6 cellular contexts compared by ENCODE assay signal in the genomic region with DNA sequence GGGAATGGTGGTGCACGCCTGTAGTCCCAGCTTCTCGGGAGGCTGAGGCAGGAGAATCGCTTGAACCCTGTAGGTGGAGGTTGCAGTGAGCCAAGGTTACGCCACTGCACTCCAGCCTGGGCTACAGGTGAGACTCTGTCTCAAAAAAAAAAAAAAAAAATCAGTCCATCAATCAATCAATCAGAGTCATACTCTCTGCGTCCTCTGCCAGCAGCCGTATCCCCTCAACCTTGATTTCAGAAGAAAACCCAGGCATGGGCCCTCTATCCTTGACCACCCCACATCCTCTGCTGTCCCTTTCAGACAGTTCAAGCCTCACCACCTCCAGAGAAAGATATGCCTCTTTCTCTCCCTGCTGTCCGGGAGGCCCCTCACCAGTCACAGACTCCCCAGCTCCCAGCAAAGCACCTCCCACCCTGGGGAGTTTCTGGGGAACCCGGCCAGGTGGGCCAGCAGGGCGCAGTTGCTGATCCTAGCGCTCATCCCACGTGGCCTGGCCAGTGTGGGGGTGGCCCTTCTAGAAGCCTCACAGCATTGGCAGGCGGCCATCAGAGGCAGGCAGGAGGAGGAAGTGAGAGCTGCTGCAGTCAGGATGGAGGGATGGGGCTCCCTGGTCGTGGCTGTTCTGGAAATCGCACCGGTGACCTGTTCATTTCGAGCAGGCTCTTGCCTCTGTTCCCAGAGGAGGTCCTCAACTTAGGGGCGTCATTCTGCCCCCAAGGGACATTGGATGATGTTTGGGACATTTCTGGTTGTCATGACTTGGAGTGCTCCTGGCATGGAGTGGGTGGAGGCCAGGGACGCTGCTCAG. TPM values are rescaled to one million over a fixed set of nuclear protein-coding genes. Genes with fewer than 3 reads are reported as not detected.
DNase-seq lines count a peak whose midpoint lies in the region; FAIRE-seq lines count a peak whose summit lies in the region.

No MANE protein-coding gene starts in this region.

- peak overlapping the region; percentile 57 for H3K9ac ChIP-seq in mesenchymal stem cell (ENCODE audit: low read length)

- H3K27me3 ChIP-seq in mesenchymal stem cell (ENCODE audit: control insufficient read depth in 1 of 2, insufficient read depth in 1 of 2, low read length in 2 of 2): no peaks in the 10 kb centered on the region

- H3K4me3 Mint-ChIP-seq in activated naive CD8-positive, alpha-beta T cell treated with anti-CD3 and anti-CD28 coated beads for 36 hours: peak overlapping the region; percentile 41

- peaks cover 13% of the 10 kb centered on the region for H3K36me3 Mint-ChIP-seq in activated naive CD8-positive, alpha-beta T cell treated with anti-CD3 and anti-CD28 coated beads for 36 hours

- H2BK12ac ChIP-seq in mesenchymal stem cell (ENCODE audit: low read length in 2 of 2): peak overlapping the region in 1 of 2 experiments; percentile 1

- H3K79me1 ChIP-seq in mesenchymal stem cell (replicated peaks; ENCODE audit: low read length, poor library complexity, severe bottlenecking): peaks cover 5% of the 10 kb centered on the region

- peak; percentile 38 for DNase-seq in stimulated activated CD4-positive, alpha-beta T cell treated with anti-CD3 and anti-CD28 coated beads, Interleukin-4, amount 100 ng/mL, for 1 hour
- no peak for DNase-seq in stimulated activated CD4-positive, alpha-beta T cell treated with anti-CD3 and anti-CD28 coated beads, Interleukin-2, amount 100 ng/mL, for 48 hours
- DNase-seq in activated naive CD8-positive, alpha-beta T cell treated with anti-CD3 and anti-CD28 coated beads for 36 hours: peak; percentile 57
- DNase-seq in mesenchymal stem cell (peak; percentile 52), HTR-8/SVneo (ENCODE audit: insufficient read length, low spot score) (no peak), NCI-H1417 treated with DMSO at 0.1 percent for 48 hours (lab: John Stamatoyannopoulos, UW) (no peak)

- H3K14ac ChIP-seq in mesenchymal stem cell (ENCODE audit: low read length in 2 of 2): no peak overlapping the region

- no peak overlapping the region for H2BK15ac ChIP-seq in mesenchymal stem cell (ENCODE audit: low read depth, poor library complexity, severe bottlenecking)

- no peaks in the 10 kb centered on the region for H3K9me3 ChIP-seq in mesenchymal stem cell (ENCODE audit: control insufficient read depth, low read length)

- no peak overlapping the region for H3K23ac ChIP-seq in mesenchymal stem cell (ENCODE audit: low read length in 2 of 2)

- H3K36me3 ChIP-seq in mesenchymal stem cell (ENCODE audit: control insufficient read depth in 1 of 2, insufficient read depth in 2 of 2, low read depth in 1 of 2, low read length in 2 of 2): peaks cover 0 to 6% of the 10 kb centered on the region in 2 experiments

- peaks cover 13% of the 10 kb centered on the region for H3K4me1 Mint-ChIP-seq in activated naive CD8-positive, alpha-beta T cell treated with anti-CD3 and anti-CD28 coated beads for 36 hours

- peak overlapping the region in 1 of 2 experiments; percentile 40 for H3K4me3 ChIP-seq in mesenchymal stem cell (ENCODE audit: insufficient read depth in 1 of 2, low read depth in 1 of 2, low read length in 2 of 2)

- H3K4me2 ChIP-seq in mesenchymal stem cell (ENCODE audit: low read length, poor library complexity, severe bottlenecking): no peak overlapping the region

- peak overlapping the region; percentile 49 for H2AFZ ChIP-seq in mesenchymal stem cell (ENCODE audit: low read depth, low read length)

- no peaks in the 10 kb centered on the region for H3K9me3 Mint-ChIP-seq in activated naive CD8-positive, alpha-beta T cell treated with anti-CD3 and anti-CD28 coated beads for 36 hours

- H2AK5ac ChIP-seq in mesenchymal stem cell (ENCODE audit: low read length, severe bottlenecking): peak overlapping the region; percentile 26

- peak overlapping the region; percentile 74 for H4K91ac ChIP-seq in mesenchymal stem cell (ENCODE audit: low read length)

- no peak for FAIRE-seq in HTR-8/SVneo (lab: Jason Lieb, UNC)

- no peak overlapping the region for H3K27ac ChIP-seq in mesenchymal stem cell (ENCODE audit: low read length, poor library complexity, severe bottlenecking)

- no peak overlapping the region for H2BK5ac ChIP-seq in mesenchymal stem cell (ENCODE audit: low read depth, low read length, poor library complexity, severe bottlenecking)

- WGBS in mesenchymal stem cell: 78% methylated on average over 17 of the region's 18 CpGs

- H3K4ac ChIP-seq in mesenchymal stem cell (ENCODE audit: low read depth in 1 of 2, low read length in 2 of 2): peak overlapping the region; percentile 40 to 61

- H3K27ac Mint-ChIP-seq in activated naive CD8-positive, alpha-beta T cell treated with anti-CD3 and anti-CD28 coated beads for 36 hours: peak overlapping the region; percentile 48

- peak overlapping the region; percentile 93 for H4K8ac ChIP-seq in mesenchymal stem cell (ENCODE audit: low read length)

- H3K27me3 Mint-ChIP-seq in activated naive CD8-positive, alpha-beta T cell treated with anti-CD3 and anti-CD28 coated beads for 36 hours: no peaks in the 10 kb centered on the region

- no peak overlapping the region for H2BK120ac ChIP-seq in mesenchymal stem cell (ENCODE audit: low read depth, low read length)

- H3K4me1 ChIP-seq in mesenchymal stem cell (ENCODE audit: control insufficient read depth, insufficient read depth, low read depth, low read length): peaks cover 15% of the 10 kb centered on the region

- peak overlapping the region in 1 of 2 experiments; percentile 28 for H3K18ac ChIP-seq in mesenchymal stem cell (ENCODE audit: low read depth in 1 of 2, low read length in 2 of 2)

RNA-seq across cellular contexts. Expression of a gene that starts 10.2 kb away (rescaled TPM):
- under 1 TPM; 0.45 to 0.50 TPM for total RNA-seq in activated naive CD8-positive, alpha-beta T cell treated with anti-CD3 and anti-CD28 coated beads for 36 hours
- polyA plus RNA-seq in mesenchymal stem cell (2013, experiment 1 of 2): 0.17 TPM
- polyA plus RNA-seq in mesenchymal stem cell (2013, experiment 2 of 2): 0.10 TPM

RNA-seq across cellular contexts. Expression of a gene that starts 15.6 kb away (rescaled TPM):
- total RNA-seq in activated naive CD8-positive, alpha-beta T cell treated with anti-CD3 and anti-CD28 coated beads for 36 hours: not detected
- polyA plus RNA-seq in mesenchymal stem cell (2013, experiment 1 of 2): 0.75 TPM
- 0.88 TPM for polyA plus RNA-seq in mesenchymal stem cell (2013, experiment 2 of 2)

RNA-seq across cellular contexts. Expression of a gene that starts 17.3 kb away (rescaled TPM):
- 1 to 10 TPM; 7.4 to 10.0 TPM for total RNA-seq in activated naive CD8-positive, alpha-beta T cell treated with anti-CD3 and anti-CD28 coated beads for 36 hours
- polyA plus RNA-seq in mesenchymal stem cell (2013, experiment 1 of 2): 3.1 TPM
- 3.1 TPM for polyA plus RNA-seq in mesenchymal stem cell (2013, experiment 2 of 2)

RNA-seq across cellular contexts. Expression of a gene that starts 29.8 kb away (rescaled TPM):
- 100 to 1,000 TPM; 160 to 162 TPM for total RNA-seq in activated naive CD8-positive, alpha-beta T cell treated with anti-CD3 and anti-CD28 coated beads for 36 hours
- 66.8 TPM for polyA plus RNA-seq in mesenchymal stem cell (2013, experiment 1 of 2)
- 60.7 TPM for polyA plus RNA-seq in mesenchymal stem cell (2013, experiment 2 of 2)

RNA-seq across cellular contexts. Expression of a gene that starts 30.3 kb away (rescaled TPM):
- 10 to 100 TPM; 82.7 to 84.6 TPM for total RNA-seq in activated naive CD8-positive, alpha-beta T cell treated with anti-CD3 and anti-CD28 coated beads for 36 hours
- 53.7 TPM for polyA plus RNA-seq in mesenchymal stem cell (2013, experiment 1 of 2)
- 52.9 TPM for polyA plus RNA-seq in mesenchymal stem cell (2013, experiment 2 of 2)

Comparison
In these comparisons a context has a peak if more than half of its experiments do, and no peak if none do; other contexts are left out.
1. DNase-seq: peak in stimulated activated CD4-positive, alpha-beta T cell treated with anti-CD3 and anti-CD28 coated beads, Interleukin-4, amount 100 ng/mL, for 1 hour (single experiment), activated naive CD8-positive, alpha-beta T cell treated with anti-CD3 and anti-CD28 coated beads for 36 hours (single experiment) and mesenchymal stem cell (single experiment); none in stimulated activated CD4-positive, alpha-beta T cell treated with anti-CD3 and anti-CD28 coated beads, Interleukin-2, amount 100 ng/mL, for 48 hours (0 of 2), HTR-8/SVneo (single experiment) and NCI-H1417 treated with DMSO at 0.1 percent for 48 hours (single experiment).